ENCODE assay signal across 34 cellular contexts in genomic region chr6:110130362-110130761, GRCh38.
"Had no signal": no experiment of that assay in that cellular context is flagged by ENCODE, and none has a peak within 500 bp of the region (broad histone marks: within the 10 kb centered on the region; RNA-seq: fewer than 3 reads in every experiment).

No MANE protein-coding gene starts in this region.

- H3K9me3 ChIP-seq: MG63 had no signal

- H3K4me3 ChIP-seq: MG63 had no signal

- DNase-seq: Karpas-422, Kasumi-1, MG63, MM.1S, NCI-H1048, NCI-H1092, NCI-H1092 treated with DMSO at 0.1 percent for 48 hours, NCI-H1105, NCI-H1105 treated with DMSO at 0.1 percent for 48 hours, NCI-H1417, NCI-H1417 treated with DMSO at 0.1 percent for 48 hours, NCI-H1436, NCI-H1436 treated with DMSO at 0.1 percent for 48 hours, NCI-H146, NCI-H1694, NCI-H1694 treated with DMSO at 0.1 percent for 48 hours, NCI-H187, NCI-H187 treated with DMSO at 0.1 percent for 48 hours, NCI-H1930, NCI-H2029, NCI-H2029 treated with DMSO at 0.1 percent for 48 hours, NCI-H2081, NCI-H2081 treated with DMSO at 0.1 percent for 48 hours, NCI-H2107, NCI-H2171, NCI-H2171 treated with DMSO at 0.1 percent for 48 hours, NCI-H2227 treated with DMSO at 0.1 percent for 48 hours, NCI-H226, NCI-H345, NCI-H446, NCI-H446 treated with DMSO at 0.1 percent for 48 hours, NCI-H510A, NCI-H510A treated with DMSO at 0.1 percent for 48 hours, NCI-H524 had no signal

- H3K27me3 ChIP-seq: MG63 had no signal
